Comparison of ENCODE assay signal across 1 cellular context in genomic region chr5:125298258-125298657, GRCh38.
TF ChIP-seq lines count a peak whose summit lies in the region.

No MANE protein-coding gene starts in this region.

TF ChIP-seq in SK-N-SH treated with all-trans-retinoic acid at 6 μM for 48 hours, 23 proteins besides CTCF, POLR2A, EP300 and RAD21 (continued from another document):
- TF ChIP-seq POU6F1 (CRISPR knock-in tag; IDR thresholded peaks at IDR 0.05; ENCODE audit: borderline replicate concordance, low read depth) (no peak), TCF4 (CRISPR knock-in tag; IDR thresholded peaks at IDR 0.05; ENCODE audit: borderline replicate concordance) (no peak), ZNF8 (CRISPR knock-in tag; IDR thresholded peaks at IDR 0.05) (no peak), TOX (CRISPR knock-in tag; IDR thresholded peaks at IDR 0.05; ENCODE audit: borderline replicate concordance) (no peak), CSRNP3 (CRISPR knock-in tag; IDR thresholded peaks at IDR 0.05) (no peak)
